24 cellular contexts compared by ENCODE assay signal in genomic region chr12:25940886-25941285, GRCh38. TPM values are rescaled to one million over a fixed set of nuclear protein-coding genes. Genes with fewer than 3 reads are reported as not detected.
"Had no signal": no experiment of that assay in that cellular context is flagged by ENCODE, and none has a peak within 500 bp of the region (broad histone marks: within the 10 kb centered on the region; RNA-seq: fewer than 3 reads in every experiment).

No MANE protein-coding gene starts in this region.

- H3K27ac Mint-ChIP-seq: IgD-negative memory B cell had no signal

- H3K36me3 Mint-ChIP-seq: IgD-negative memory B cell had no signal

- DNase-seq: Kasumi-1, MM.1S, NCI-H1092 treated with DMSO at 0.1 percent for 48 hours, NCI-H1436, NCI-H187, NCI-H2029, NCI-H2081 treated with DMSO at 0.1 percent for 48 hours, NCI-H2171, NCI-H226, NCI-H446, NCI-H510A, NCI-H524 treated with DMSO at 0.1 percent for 48 hours, NCI-H69, NCI-H774, Right ventricle myocardium superior, RPMI8226, SIG-M5 had no signal

- H3K36me3 ChIP-seq: SJSA1 had no signal

- H3K27ac ChIP-seq: KMS-11, SJSA1, SK-N-MC had no signal

- H3K4me2 ChIP-seq: KMS-11 had no signal

- H3K4me3 ChIP-seq: K562, SJSA1, SK-N-MC had no signal

- H3K27me3 ChIP-seq: SJSA1 had no signal

- H3K9me3 ChIP-seq: SJSA1 had no signal

- ATAC-seq: HepG2, K562 had no signal

- H3K9ac ChIP-seq: KMS-11 had no signal

- H3K4me3 Mint-ChIP-seq: IgD-negative memory B cell had no signal

RNA-seq across cellular contexts. Expression of gene RASSF8, which starts 17.6 kb away (rescaled TPM):
- total RNA-seq: HT-29 had no signal
- polyA plus RNA-seq: IgD-negative memory B cell had no signal
